Comparison of ENCODE assay signal across 8 cellular contexts in the genomic region with DNA sequence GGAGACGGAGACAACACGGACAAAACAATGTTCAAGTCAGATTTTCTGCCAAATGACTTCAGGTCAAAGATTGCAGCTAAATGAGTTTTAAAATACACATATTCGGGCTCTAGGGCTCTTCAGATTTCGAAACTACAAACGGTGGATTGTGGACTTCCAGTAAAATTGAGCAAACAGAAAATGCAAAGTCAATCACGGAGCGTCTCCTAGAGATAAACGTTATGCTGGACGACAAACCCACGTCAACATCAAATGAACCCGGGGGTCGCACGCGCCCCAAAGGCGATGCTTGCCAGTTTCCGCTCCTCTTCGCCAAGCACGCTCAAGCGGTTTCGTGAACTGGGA. TPM values are rescaled to one million over a fixed set of nuclear protein-coding genes. Genes with fewer than 3 reads are reported as not detected.
DNase-seq lines count a peak whose midpoint lies in the region; ATAC-seq, FAIRE-seq and TF ChIP-seq lines count a peak whose summit lies in the region.

No MANE protein-coding gene starts in this region.

- peak overlapping the region; percentile 94 for H3K27ac Mint-ChIP-seq in CD4-positive, alpha-beta T cell
- H3K27ac Mint-ChIP-seq in activated naive CD4-positive, alpha-beta T cell treated with anti-CD3 and anti-CD28 coated beads, Interleukin-2, amount 50 U/mL, for 72 hours = peak overlapping the region; percentile 95 to 97
- peak overlapping the region; percentile 96 for H3K27ac Mint-ChIP-seq in stimulated activated effector memory CD8-positive, alpha-beta T cell treated with anti-CD3 and anti-CD28 coated beads, Interleukin-12 subunit alpha, Interleukin-12 subunit beta, amount 100 ng/mL, for 72 hours

- CTCF ChIA-PET in CD4-positive, alpha-beta T cell (lab: Charles Lee) = interaction anchor here (1.0 to 2.7 kb wide), 5 partner anchors 38 to 98 kb away, joined by 5 to 16 read pairs (median 7); a partner anchor contains a TSS

- H3K4me3 Mint-ChIP-seq in CD4-positive, alpha-beta T cell = peak overlapping the region; percentile 95
- peak overlapping the region; percentile 90 for H3K4me3 Mint-ChIP-seq in stimulated activated effector memory CD8-positive, alpha-beta T cell treated with anti-CD3 and anti-CD28 coated beads, Interleukin-12 subunit alpha, Interleukin-12 subunit beta, amount 100 ng/mL, for 72 hours

- no peak for FAIRE-seq in urothelium cell line (lab: Jason Lieb, UNC)

- POLR2A ChIA-PET in CD4-positive, alpha-beta T cell (lab: Charles Lee) = interaction anchor here (1.2 to 3.5 kb wide), 8 partner anchors 37 to 98 kb away, joined by 4 to 46 read pairs (median 16); a partner anchor contains a TSS

- TF ChIP-seq CTCF in CD4-positive, alpha-beta T cell (IDR thresholded peaks at IDR 0.05) = no peak

- no peaks in the 10 kb centered on the region for H3K27me3 Mint-ChIP-seq in CD4-positive, alpha-beta T cell

- DNase-seq in CD4-positive, alpha-beta T cell = no peak
- no peak for DNase-seq in activated naive CD4-positive, alpha-beta T cell treated with anti-CD3 and anti-CD28 coated beads, Interleukin-2, amount 50 U/mL, for 72 hours (ENCODE audit: low spot score in 2 of 2)
- DNase-seq in stimulated activated effector memory CD8-positive, alpha-beta T cell treated with anti-CD3 and anti-CD28 coated beads, Interleukin-12 subunit alpha, Interleukin-12 subunit beta, amount 100 ng/mL, for 72 hours (ENCODE audit: low spot score in 2 of 2) = no peak
- DNase-seq in AG20443 (ENCODE audit: low spot score) (no peak), urothelium cell line (ENCODE audit: low spot score) (no peak)
- DNase-seq in activated CD4-positive, CD25-positive, alpha-beta regulatory T cell (lab: John Stamatoyannopoulos, UW) = no peak

- peak; percentile 3 for ATAC-seq in CD4-positive, alpha-beta T cell (ENCODE audit: poor library complexity)
- peak; percentile 7 for ATAC-seq in HG03039 (IDR thresholded peaks at IDR 0.05; ENCODE audit: unreplicated experiment)
- ATAC-seq in activated naive CD4-positive, alpha-beta T cell treated with anti-CD3 and anti-CD28 coated beads, Interleukin-2, amount 50 U/mL, for 72 hours = peak in 1 of 2 donors; percentile 3
- ATAC-seq in stimulated activated effector memory CD8-positive, alpha-beta T cell treated with anti-CD3 and anti-CD28 coated beads, Interleukin-12 subunit alpha, Interleukin-12 subunit beta, amount 100 ng/mL, for 72 hours = no peak

- no peaks in the 10 kb centered on the region for H3K27me3 ChIP-seq in CD4-positive, alpha-beta T cell (ENCODE audit: control insufficient read depth, insufficient read depth, low read length)

- no peaks in the 10 kb centered on the region for H3K9me3 Mint-ChIP-seq in CD4-positive, alpha-beta T cell
- H3K9me3 Mint-ChIP-seq in activated naive CD4-positive, alpha-beta T cell treated with anti-CD3 and anti-CD28 coated beads, Interleukin-2, amount 50 U/mL, for 72 hours = no peaks in the 10 kb centered on the region
- H3K9me3 Mint-ChIP-seq in stimulated activated effector memory CD8-positive, alpha-beta T cell treated with anti-CD3 and anti-CD28 coated beads, Interleukin-12 subunit alpha, Interleukin-12 subunit beta, amount 100 ng/mL, for 72 hours = no peaks in the 10 kb centered on the region

- H3K4me1 Mint-ChIP-seq in CD4-positive, alpha-beta T cell (ENCODE audit: low read depth) = peaks cover 52% of the 10 kb centered on the region
- peaks cover 36% of the 10 kb centered on the region for H3K4me1 Mint-ChIP-seq in stimulated activated effector memory CD8-positive, alpha-beta T cell treated with anti-CD3 and anti-CD28 coated beads, Interleukin-12 subunit alpha, Interleukin-12 subunit beta, amount 100 ng/mL, for 72 hours

- H3K36me3 Mint-ChIP-seq in CD4-positive, alpha-beta T cell (ENCODE audit: low read depth) = peaks cover 35% of the 10 kb centered on the region
- peaks cover 20 to 36% of the 10 kb centered on the region in 2 donors for H3K36me3 Mint-ChIP-seq in activated naive CD4-positive, alpha-beta T cell treated with anti-CD3 and anti-CD28 coated beads, Interleukin-2, amount 50 U/mL, for 72 hours
- H3K36me3 Mint-ChIP-seq in stimulated activated effector memory CD8-positive, alpha-beta T cell treated with anti-CD3 and anti-CD28 coated beads, Interleukin-12 subunit alpha, Interleukin-12 subunit beta, amount 100 ng/mL, for 72 hours = peaks cover 32% of the 10 kb centered on the region

- peak overlapping the region; percentile 74 for H3K27ac ChIP-seq in CD4-positive, alpha-beta T cell (ENCODE audit: low read depth, low read length)

- H3K9me3 ChIP-seq in CD4-positive, alpha-beta T cell (ENCODE audit: control insufficient read depth, low read length) = no peaks in the 10 kb centered on the region

- intact Hi-C loops in CD4-positive, alpha-beta T cell (cut with DNase I, micrococcal nuclease) = loop anchor here in 1 of 2 experiments (5.0 kb wide), 1 partner anchor 36 kb away; a partner anchor contains a TSS

- peak overlapping the region; percentile 94 for H3K4me3 ChIP-seq in iPS-11a (ENCODE audit: low read depth, low read length)

RNA-seq across cellular contexts. Expression of a gene that starts 0.5 kb away (rescaled TPM):
- total RNA-seq in CD4-positive, alpha-beta T cell = 10 to 100 TPM; 15.3 to 16.3 TPM
- 100 to 1,000 TPM in 1 of 2 donors, 10 to 100 TPM in 1; 78.8 to 102 TPM for total RNA-seq in activated naive CD4-positive, alpha-beta T cell treated with anti-CD3 and anti-CD28 coated beads, Interleukin-2, amount 50 U/mL, for 72 hours

RNA-seq across cellular contexts. Expression of a gene that starts 38.5 kb away (rescaled TPM):
- total RNA-seq in CD4-positive, alpha-beta T cell = 1 to 10 TPM; 4.7 to 6.3 TPM
- total RNA-seq in activated naive CD4-positive, alpha-beta T cell treated with anti-CD3 and anti-CD28 coated beads, Interleukin-2, amount 50 U/mL, for 72 hours = 10 to 100 TPM in 1 of 2 donors, 1 to 10 TPM in 1; 7.6 to 11.0 TPM

RNA-seq across cellular contexts. Expression of a gene that starts 44.5 kb away (rescaled TPM):
- total RNA-seq in CD4-positive, alpha-beta T cell = under 1 TPM in 1 of 2 experiments, not detected in 1; 0.53 TPM
- 1 to 10 TPM; 3.9 to 5.3 TPM for total RNA-seq in activated naive CD4-positive, alpha-beta T cell treated with anti-CD3 and anti-CD28 coated beads, Interleukin-2, amount 50 U/mL, for 72 hours

Comparison
In these comparisons a context has a peak if more than half of its experiments do, and no peak if none do; other contexts are left out.
1. RNA of a gene that starts 0.5 kb away (total RNA-seq): 78.8 to 102 TPM in activated naive CD4-positive, alpha-beta T cell treated with anti-CD3 and anti-CD28 coated beads, Interleukin-2, amount 50 U/mL, for 72 hours; 15.3 to 16.3 TPM in CD4-positive, alpha-beta T cell; every median in the first group is over 4 times any median in the second.
2. Peak in every context shown above with its lines, with median percentiles within 50 percentile points of each other: H3K27ac Mint-ChIP-seq.